8 cellular contexts compared by ENCODE assay signal in genomic region chr1:67686272-67687197, GRCh38. TPM values are rescaled to one million over a fixed set of nuclear protein-coding genes. Genes with fewer than 3 reads are reported as not detected.
DNase-seq lines count a peak whose midpoint lies in the region; ATAC-seq and TF ChIP-seq lines count a peak whose summit lies in the region.

No MANE protein-coding gene starts in this region.

- TF ChIP-seq CTCF in GM23338 (conservative IDR thresholded peaks at IDR 0.05; ENCODE audit: low read depth in 2 of 2) (no peak; a peak in 1 of 4 replicates), RWPE2 (IDR thresholded peaks at IDR 0.05; ENCODE audit: poor library complexity, severe bottlenecking) (no peak), fibroblast of villous mesenchyme (IDR thresholded peaks at IDR 0.05; ENCODE audit: insufficient read depth, low read depth, low read length) (no peak), neural cell (IDR thresholded peaks at IDR 0.05; ENCODE audit: poor library complexity, severe bottlenecking) (peak; percentile 33)

- H3K4me3 ChIP-seq in GM23338 (peak overlapping the region; percentile 95), RWPE2 (ENCODE audit: severe bottlenecking) (peak overlapping the region; percentile 84), fibroblast of villous mesenchyme (ENCODE audit: low read depth, low read length) (peak overlapping the region; percentile 89), neural cell (ENCODE audit: low read length) (peak overlapping the region; percentile 94)

- peak; percentile 49 for TF ChIP-seq RAD21 in neural cell (conservative IDR thresholded peaks at IDR 0.05)

- H2AFZ ChIP-seq in GM23338: peak overlapping the region; percentile 33; the same call in 1 of the 2 replicates
- peak overlapping the region; percentile 52 for H2AFZ ChIP-seq in neural cell (ENCODE audit: low read depth, low read length)

- H3K27ac ChIP-seq in GM23338 (ENCODE audit: low read depth) (0 out of 2 replicates have a peak overlapping the region, but pooled peaks have one; percentile 17), RWPE2 (ENCODE audit: poor library complexity, severe bottlenecking) (peak overlapping the region; percentile 98), neural cell (ENCODE audit: low read length) (peak overlapping the region; percentile 85), temporal lobe (ENCODE audit: low read depth, low read length) (peak overlapping the region; percentile 59)

- H3K4me1 Mint-ChIP-seq in GM23338: peaks cover 27% of the 10 kb centered on the region

- H3K4me1 ChIP-seq in GM23338 (ENCODE audit: insufficient read depth): peaks cover 17% of the 10 kb centered on the region
- peaks cover 29% of the 10 kb centered on the region for H3K4me1 ChIP-seq in RWPE2 (ENCODE audit: insufficient read depth, poor library complexity, severe bottlenecking)

- H3K9me3 ChIP-seq in RWPE2 (ENCODE audit: severe bottlenecking) (no peaks in the 10 kb centered on the region), neural cell (ENCODE audit: low read length) (no peaks in the 10 kb centered on the region)

- peak; percentile 26 for ATAC-seq in GM23338
- peak; percentile 46 for ATAC-seq in RWPE2 (ENCODE audit: low read depth)

- H3K27me3 ChIP-seq in GM23338 (ENCODE audit: insufficient read depth) (no peaks in the 10 kb centered on the region), RWPE2 (ENCODE audit: insufficient read depth, poor library complexity, severe bottlenecking) (no peaks in the 10 kb centered on the region), neural cell (ENCODE audit: insufficient read depth, low read depth, low read length) (no peaks in the 10 kb centered on the region)

- H3K4me3 Mint-ChIP-seq in GM23338: peak overlapping the region; percentile 91

- H3K79me2 ChIP-seq in GM23338 (replicated peaks; ENCODE audit: insufficient read depth) (peaks cover 15% of the 10 kb centered on the region), neural cell (replicated peaks; ENCODE audit: insufficient read depth, low read length) (peaks cover 8% of the 10 kb centered on the region)

- peaks cover 7% of the 10 kb centered on the region for H3K36me3 ChIP-seq in GM23338 (ENCODE audit: insufficient read depth)
- H3K36me3 ChIP-seq in RWPE2 (ENCODE audit: low read depth): peaks cover 45% of the 10 kb centered on the region
- no peaks in the 10 kb centered on the region for H3K36me3 ChIP-seq in neural cell (ENCODE audit: insufficient read depth, low read length)

- H3K27ac Mint-ChIP-seq in GM23338: peak overlapping the region; percentile 96

- H3K36me3 Mint-ChIP-seq in GM23338 (ENCODE audit: low read depth): peaks cover 25% of the 10 kb centered on the region

- DNase-seq in EH (ENCODE audit: low read depth) (peak; percentile 100), GM23338 (ENCODE audit: low spot score) (peak; percentile 63), Kasumi-1 (lab: John Stamatoyannopoulos, UW) (peak; percentile 87 to 89), RWPE2 (ENCODE audit: low spot score) (peak; percentile 93), fibroblast of villous mesenchyme (ENCODE audit: low read depth) (peak; percentile 99)
- peak; percentile 81 for DNase-seq in activated effector memory CD4-positive, alpha-beta T cell treated with anti-CD3 and anti-CD28 coated beads, Interleukin-2, amount 50 U/mL, for 16 hours

- H4K20me1 ChIP-seq in GM23338 (replicated peaks; ENCODE audit: insufficient read depth) (peaks cover 4% of the 10 kb centered on the region; the same call in 1 of the 2 replicates), neural cell (ENCODE audit: insufficient read depth) (no peaks in the 10 kb centered on the region)

- H3K9ac ChIP-seq in neural cell (ENCODE audit: low read length): peak overlapping the region; percentile 83

- no peaks in the 10 kb centered on the region; the same call in 2 of the 3 replicates for H3K9me3 Mint-ChIP-seq in GM23338

- no peak for TF ChIP-seq EP300 in neural cell (conservative IDR thresholded peaks at IDR 0.05; ENCODE audit: poor library complexity, severe bottlenecking)

- H3K4me2 ChIP-seq in GM23338 (peak overlapping the region; percentile 82), neural cell (ENCODE audit: low read length) (peak overlapping the region; percentile 98)

- H3F3A ChIP-seq in GM23338 (replicated peaks; ENCODE audit: low read depth) (0 out of 2 replicates have a peak, but pooled peaks cover 3% of the 10 kb centered on the region), neural cell (ENCODE audit: insufficient read depth, low read length, poor library complexity, severe bottlenecking) (no peaks in the 10 kb centered on the region)

- H3K27me3 Mint-ChIP-seq in GM23338 (ENCODE audit: insufficient read depth, low read depth, poor library complexity): peaks cover 7% of the 10 kb centered on the region

- no peaks in the 10 kb centered on the region for H3K9me2 ChIP-seq in GM23338 (ENCODE audit: insufficient read depth)
- no peaks in the 10 kb centered on the region for H3K9me2 ChIP-seq in neural cell (ENCODE audit: insufficient read depth, low read length)

TF ChIP-seq in GM23338, 12 proteins besides CTCF, POLR2A, EP300 and RAD21 (continues in another document):
- TF ChIP-seq, protein P1, sequence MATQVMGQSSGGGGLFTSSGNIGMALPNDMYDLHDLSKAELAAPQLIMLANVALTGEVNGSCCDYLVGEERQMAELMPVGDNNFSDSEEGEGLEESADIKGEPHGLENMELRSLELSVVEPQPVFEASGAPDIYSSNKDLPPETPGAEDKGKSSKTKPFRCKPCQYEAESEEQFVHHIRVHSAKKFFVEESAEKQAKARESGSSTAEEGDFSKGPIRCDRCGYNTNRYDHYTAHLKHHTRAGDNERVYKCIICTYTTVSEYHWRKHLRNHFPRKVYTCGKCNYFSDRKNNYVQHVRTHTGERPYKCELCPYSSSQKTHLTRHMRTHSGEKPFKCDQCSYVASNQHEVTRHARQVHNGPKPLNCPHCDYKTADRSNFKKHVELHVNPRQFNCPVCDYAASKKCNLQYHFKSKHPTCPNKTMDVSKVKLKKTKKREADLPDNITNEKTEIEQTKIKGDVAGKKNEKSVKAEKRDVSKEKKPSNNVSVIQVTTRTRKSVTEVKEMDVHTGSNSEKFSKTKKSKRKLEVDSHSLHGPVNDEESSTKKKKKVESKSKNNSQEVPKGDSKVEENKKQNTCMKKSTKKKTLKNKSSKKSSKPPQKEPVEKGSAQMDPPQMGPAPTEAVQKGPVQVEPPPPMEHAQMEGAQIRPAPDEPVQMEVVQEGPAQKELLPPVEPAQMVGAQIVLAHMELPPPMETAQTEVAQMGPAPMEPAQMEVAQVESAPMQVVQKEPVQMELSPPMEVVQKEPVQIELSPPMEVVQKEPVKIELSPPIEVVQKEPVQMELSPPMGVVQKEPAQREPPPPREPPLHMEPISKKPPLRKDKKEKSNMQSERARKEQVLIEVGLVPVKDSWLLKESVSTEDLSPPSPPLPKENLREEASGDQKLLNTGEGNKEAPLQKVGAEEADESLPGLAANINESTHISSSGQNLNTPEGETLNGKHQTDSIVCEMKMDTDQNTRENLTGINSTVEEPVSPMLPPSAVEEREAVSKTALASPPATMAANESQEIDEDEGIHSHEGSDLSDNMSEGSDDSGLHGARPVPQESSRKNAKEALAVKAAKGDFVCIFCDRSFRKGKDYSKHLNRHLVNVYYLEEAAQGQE (IDR thresholded peaks at IDR 0.05; ENCODE audit: unreplicated experiment): no peak
- no peak for TF ChIP-seq ZNF331 (CRISPR knock-in tag; IDR thresholded peaks at IDR 0.05; ENCODE audit: low read depth)

TF ChIP-seq in neural cell, 6 proteins besides CTCF, POLR2A, EP300 and RAD21:
- TF ChIP-seq MXI1 (conservative IDR thresholded peaks at IDR 0.05; ENCODE audit: poor library complexity, severe bottlenecking): peak; percentile 73
- no peak for TF ChIP-seq EZH2 (IDR thresholded peaks at IDR 0.05; ENCODE audit: borderline replicate concordance, insufficient read depth, low read length, poor library complexity, severe bottlenecking)
- peak; percentile 24 for TF ChIP-seq POLR2AphosphoS5 (IDR thresholded peaks at IDR 0.05)
- peak; percentile 48 for TF ChIP-seq SMC3 (conservative IDR thresholded peaks at IDR 0.05; ENCODE audit: poor library complexity)
- TF ChIP-seq, protein P1 (IDR thresholded peaks at IDR 0.05; ENCODE audit: borderline replicate concordance): peak; percentile 23
- TF ChIP-seq TAF1 (IDR thresholded peaks at IDR 0.05; ENCODE audit: low read depth): no peak

RNA-seq across cellular contexts. Expression of gene GADD45A, which starts 1.5 kb away (rescaled TPM):
- 25.9 and 30.8 TPM in 2 replicates for total RNA-seq in GM23338 (2014; rRNA removed; shearing (Covaris generic))
- polyA plus RNA-seq in GM23338 (2016; fragmentation: Nextera tagmentation; extraction: Ambion mirVana) (36.2 and 39.5 TPM in 2 replicates), neural cell (13.7 and 17.1 TPM in 2 replicates)
- total RNA-seq in fibroblast of villous mesenchyme (54.8 and 60.2 TPM in 2 replicates), temporal lobe (9.6 TPM)
- polyA minus RNA-seq in neural cell: 14.6 and 20.0 TPM in 2 replicates

Comparison
In these comparisons a context has a peak if more than half of its experiments do, and no peak if none do; other contexts are left out.
1. Peak in every context shown above with its lines: DNase-seq, ATAC-seq, H3K4me3 ChIP-seq and H3K27ac ChIP-seq.
2. H3K27ac ChIP-seq: peak in every context shown above with its lines; median percentile 98 in RWPE2; 85 in neural cell; 59 in temporal lobe; 17 in GM23338.